21 cellular contexts compared by ENCODE assay signal in the genomic region with DNA sequence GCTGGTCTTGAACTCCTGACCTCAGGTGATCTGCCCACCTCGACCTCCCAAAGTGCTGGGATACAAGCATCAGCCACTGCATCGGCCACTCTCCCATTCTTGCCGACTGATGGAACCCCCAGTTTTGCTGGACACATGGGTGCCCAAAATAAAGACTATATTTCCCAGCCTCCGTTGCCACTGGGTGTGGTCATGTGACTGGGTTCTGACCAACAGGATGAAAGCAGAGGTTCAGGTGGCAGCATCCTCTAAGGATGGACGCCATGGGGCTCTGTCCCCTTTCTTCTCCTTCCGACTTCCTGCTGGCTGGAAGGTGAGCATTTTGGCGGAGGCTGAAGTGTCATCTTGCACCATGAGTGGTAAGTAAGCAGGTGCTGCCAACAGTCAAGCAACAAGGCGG. TPM values are rescaled to one million over a fixed set of nuclear protein-coding genes. Genes with fewer than 3 reads are reported as not detected.
DNase-seq lines count a peak whose midpoint lies in the region; ATAC-seq and TF ChIP-seq lines count a peak whose summit lies in the region.
"Had no signal": no experiment of that assay in that cellular context is flagged by ENCODE, and none has a peak within 500 bp of the region (broad histone marks: within the 10 kb centered on the region; RNA-seq: fewer than 3 reads in every experiment).

No MANE protein-coding gene starts in this region.

- H3K4me1 ChIP-seq in ascending aorta (peaks cover 26 to 58% of the 10 kb centered on the region in 2 donors), stomach smooth muscle (ENCODE audit: control insufficient read depth, insufficient read depth, low read length) (peaks cover 81% of the 10 kb centered on the region)
- H3K4me1 ChIP-seq: HAP-1 had no signal

- H3K36me3 ChIP-seq in ascending aorta (peaks cover 73 to 90% of the 10 kb centered on the region in 2 donors), stomach smooth muscle (ENCODE audit: control insufficient read depth in 2 of 2, insufficient read depth in 2 of 2, low read length in 2 of 2) (peaks cover 50 to 55% of the 10 kb centered on the region in 2 donors)

- H3K36me3 Mint-ChIP-seq in HFFc6 (ENCODE audit: low read depth) (peaks cover 47% of the 10 kb centered on the region), endothelial cell (ENCODE audit: low read depth, unreplicated experiment) (peaks cover 34% of the 10 kb centered on the region)

- H3K9me3 Mint-ChIP-seq in HFFc6 (peaks cover 4% of the 10 kb centered on the region), endothelial cell (ENCODE audit: unreplicated experiment) (no peaks in the 10 kb centered on the region)

- H3K4me3 Mint-ChIP-seq in HFFc6 (no peak overlapping the region), endothelial cell (ENCODE audit: unreplicated experiment) (peak overlapping the region; percentile 71)
- H3K4me3 Mint-ChIP-seq: CD4-positive, CD25-positive, alpha-beta regulatory T cell; GM23338 had no signal

- H3K4me3 ChIP-seq in ascending aorta (no peak overlapping the region), stomach smooth muscle (ENCODE audit: low read length in 2 of 2) (no peak overlapping the region)
- H3K4me3 ChIP-seq: GM23338, HAP-1 had no signal

- no peak overlapping the region for H3K9ac ChIP-seq in stomach smooth muscle (ENCODE audit: low read length in 2 of 2)

- TF ChIP-seq CTCF in HFFc6 (IDR thresholded peaks at IDR 0.05) (no peak), ascending aorta (IDR thresholded peaks at IDR 0.05) (no peak), endothelial cell (IDR thresholded peaks at IDR 0.05; ENCODE audit: unreplicated experiment) (no peak)

- peaks cover 29% of the 10 kb centered on the region for H3K27me3 Mint-ChIP-seq in HFFc6 (ENCODE audit: insufficient read depth)
- H3K27me3 Mint-ChIP-seq in endothelial cell (ENCODE audit: unreplicated experiment) = peaks cover 17% of the 10 kb centered on the region
- H3K27me3 Mint-ChIP-seq: CD4-positive, CD25-positive, alpha-beta regulatory T cell had no signal

- peak overlapping the region; percentile 10 to 34 for H3K27ac ChIP-seq in ascending aorta
- H3K27ac ChIP-seq in stomach smooth muscle (ENCODE audit: low read length) = peak overlapping the region; percentile 77

- no peak for ATAC-seq in esophagus mucosa
- ATAC-seq in HG02852 (IDR thresholded peaks at IDR 0.05; ENCODE audit: unreplicated experiment) = no peak
- ATAC-seq in GM21390 (IDR thresholded peaks at IDR 0.05; ENCODE audit: unreplicated experiment) = no peak
- ATAC-seq: GM23338 had no signal

- H3K27ac Mint-ChIP-seq in HFFc6 (peak overlapping the region; percentile 56), endothelial cell (ENCODE audit: unreplicated experiment) (no peak overlapping the region)
- H3K27ac Mint-ChIP-seq: CD4-positive, CD25-positive, alpha-beta regulatory T cell; GM23338 had no signal

- DNase-seq in HFFc6 (no peak), ascending aorta (ENCODE audit: low spot score in 2 of 2) (no peak), endothelial cell (ENCODE audit: low spot score) (no peak), NCI-H69 (lab: John Stamatoyannopoulos, UW) (no peak)
- DNase-seq: ACHN; CD4-positive, CD25-positive, alpha-beta regulatory T cell; MV-4-11; NCI-H1105; NCI-H1436 treated with DMSO at 0.1 percent for 48 hours; NCI-H1930; NCI-H446; NCI-H524 treated with DMSO at 0.1 percent for 48 hours; NCI-H82; RPMI8226; SHP77 had no signal

- no peaks in the 10 kb centered on the region for H3K9me3 ChIP-seq in ascending aorta
- no peaks in the 10 kb centered on the region for H3K9me3 ChIP-seq in stomach smooth muscle (ENCODE audit: control insufficient read depth in 2 of 2, low read length in 2 of 2)
- H3K9me3 ChIP-seq: HAP-1 had no signal

- intact Hi-C loops in ascending aorta (cut with DNase I) = no loop called here

- H3K27me3 ChIP-seq in ascending aorta (no peaks in the 10 kb centered on the region), stomach smooth muscle (ENCODE audit: control insufficient read depth in 1 of 2, insufficient read depth in 2 of 2, low read length in 2 of 2) (no peaks in the 10 kb centered on the region)

- H3K4me1 Mint-ChIP-seq in HFFc6 (ENCODE audit: low read depth) (peaks cover 42% of the 10 kb centered on the region), endothelial cell (ENCODE audit: unreplicated experiment) (peaks cover 19% of the 10 kb centered on the region)

RNA-seq across cellular contexts. Expression of a gene that starts 10.3 kb away (rescaled TPM):
- 100 to 1,000 TPM; 339 to 353 (median 343) TPM for total RNA-seq in HFFc6 (2021; fragmentation: NEBNext Ultra II Directional; extraction: Animal tissue kit (Norgen Biotek cat#: 25700))
- total RNA-seq in ascending aorta (1,082 TPM), endothelial cell (ENCODE audit: unreplicated experiment) (238 TPM), esophagus mucosa (23.0 TPM)

RNA-seq across cellular contexts. Expression of a gene that starts 13.7 kb away (rescaled TPM):
- 100 to 1,000 TPM; 346 to 394 (median 358) TPM for total RNA-seq in HFFc6 (2021; fragmentation: NEBNext Ultra II Directional; extraction: Animal tissue kit (Norgen Biotek cat#: 25700))
- total RNA-seq in ascending aorta (151 TPM), endothelial cell (ENCODE audit: unreplicated experiment) (315 TPM), esophagus mucosa (27.2 TPM)

RNA-seq across cellular contexts. Expression of a gene that starts 22.5 kb away (rescaled TPM):
- 1 to 10 TPM; 1.1 to 2.6 (median 1.3) TPM for total RNA-seq in HFFc6 (2021; fragmentation: NEBNext Ultra II Directional; extraction: Animal tissue kit (Norgen Biotek cat#: 25700))
- total RNA-seq in ascending aorta (0.32 TPM), endothelial cell (ENCODE audit: unreplicated experiment) (51.4 TPM), esophagus mucosa (3.3 TPM)

RNA-seq across cellular contexts. Expression of a gene that starts 29.6 kb away (rescaled TPM):
- 100 to 1,000 TPM in 3 of 6 experiments, 10 to 100 TPM in 3; 83.8 to 105 (median 98.5) TPM for total RNA-seq in HFFc6 (2021; fragmentation: NEBNext Ultra II Directional; extraction: Animal tissue kit (Norgen Biotek cat#: 25700))
- 117 TPM for total RNA-seq in ascending aorta
- 125 TPM for total RNA-seq in endothelial cell (ENCODE audit: unreplicated experiment)
- 64.2 TPM for total RNA-seq in esophagus mucosa

RNA-seq across cellular contexts. Expression of a gene that starts 40.5 kb away (rescaled TPM):
- 10 to 100 TPM in 4 of 6 experiments, 1 to 10 TPM in 2; 8.9 to 16.9 (median 10.4) TPM for total RNA-seq in HFFc6 (2021; fragmentation: NEBNext Ultra II Directional; extraction: Animal tissue kit (Norgen Biotek cat#: 25700))
- total RNA-seq in ascending aorta = 18.1 TPM
- 0.97 TPM for total RNA-seq in endothelial cell (ENCODE audit: unreplicated experiment)
- 4.3 TPM for total RNA-seq in esophagus mucosa

Comparison
In these comparisons a context has a peak if more than half of its experiments do, and no peak if none do; other contexts are left out.
1. RNA of a gene that starts 22.5 kb away (total RNA-seq): 51.4 TPM in endothelial cell (single experiment); 3.3 TPM in esophagus mucosa (single experiment), 1.1 to 2.6 TPM in HFFc6 and 0.32 TPM in ascending aorta (single experiment); every median in the first group is over 10 times any median in the second.